ENCODE assay signal across 8 cellular contexts in genomic region chr17:37609170-37610040, GRCh38. TPM values are rescaled to one million over a fixed set of nuclear protein-coding genes. Genes with fewer than 3 reads are reported as not detected.
A peak's percentile ranks its signal among the peaks of the same experiment; 100 is the strongest.
DNase-seq lines count a peak whose midpoint lies in the region; ATAC-seq and TF ChIP-seq lines count a peak whose summit lies in the region.

SYNRG (minus strand) TSS chr17:37609418; CDS start chr17:37609355, 63 bp downstream.

- peaks cover 8 to 33% of the 10 kb centered on the region in 2 experiments for H3K79me1 ChIP-seq in IMR-90 (ENCODE audit: low read depth in 1 of 2, low read length in 2 of 2)

- intact Hi-C loops in IMR-90 (cut with micrococcal nuclease) (loop anchor here (10.0 kb wide), 1 partner anchor 235 kb away; the partner anchor contains the start of gene C17orf78), OCI-LY7 (cut with micrococcal nuclease; ENCODE audit: unreplicated experiment) (loop anchor here (1.0 to 10.0 kb wide), 5 partner anchors 82 to 1005 kb away; partner anchors contain the start of genes DUSP14 and MRM1)

- CTCF ChIA-PET in IMR-90 (lab: Yijun Ruan, JAX) (interaction anchor here (0.6 to 1.7 kb wide), 6 partner anchors 10 to 331 kb away, joined by 3 to 5 read pairs (median 4); no protein-coding TSS in a partner anchor), OCI-LY7 (lab: Charles Lee; ENCODE audit: unreplicated experiment) (interaction anchor here (1.3 kb wide), 1 partner anchor 10 kb away, joined by 4 read pairs; no protein-coding TSS in a partner anchor)

- in situ Hi-C loops in IMR-90 (cut with MboI; ENCODE audit: low sequenced_read_pairs) = no loop called here

- peak; percentile 77 for ATAC-seq in GM21528 (IDR thresholded peaks at IDR 0.05; ENCODE audit: low FRiP score, unreplicated experiment)
- peak; percentile 88 for ATAC-seq in IMR-90 (ENCODE audit: low read depth)

- peak within 1 kb of the TSS; percentile 89 for H3K4me3 ChIP-seq in IMR-90 (ENCODE audit: insufficient read depth, low read depth, low read length)
- peak within 1 kb of the TSS; percentile 99 for H3K4me3 ChIP-seq in OCI-LY7 (ENCODE audit: low read depth, low read length, poor library complexity, severe bottlenecking)

- H3K9me2 ChIP-seq in OCI-LY7 (ENCODE audit: insufficient read depth, low read length) = no peaks in the 10 kb centered on the region

- H3K4me2 ChIP-seq in IMR-90 (ENCODE audit: low read depth, low read length) (peak within 1 kb of the TSS; percentile 98), OCI-LY7 (ENCODE audit: low read length) (peak within 1 kb of the TSS; percentile 87)

- WGBS in IMR-90 (ENCODE audit: extremely low coverage in 2 of 2, insufficient read length in 1 of 2), 2 experiments = 0% methylated on average over 28 of the region's 60 CpGs; no CpG with 5 or more reads in 1 of the 2 experiments

- H3K79me2 ChIP-seq in OCI-LY7 (ENCODE audit: insufficient read depth, low read depth, low read length) = peaks cover 42% of the 10 kb centered on the region

- peaks cover 4% of the 10 kb centered on the region for H3K36me3 ChIP-seq in IMR-90 (ENCODE audit: control insufficient read depth, insufficient read depth, low read length)
- peaks cover 43% of the 10 kb centered on the region for H3K36me3 ChIP-seq in OCI-LY7 (ENCODE audit: insufficient read depth, low read length)

- TF ChIP-seq CTCF in IMR-90 (conservative IDR thresholded peaks at IDR 0.05; ENCODE audit: low read depth, low read length) (peak; percentile 41), OCI-LY7 (conservative IDR thresholded peaks at IDR 0.05; ENCODE audit: low read length) (peak; percentile 73)

- H3K4me1 ChIP-seq in IMR-90 (ENCODE audit: control insufficient read depth, insufficient read depth, low read length) = peaks cover 6% of the 10 kb centered on the region
- H3K4me1 ChIP-seq in OCI-LY7 (ENCODE audit: insufficient read depth, low read length, poor library complexity, severe bottlenecking) = peaks cover 40% of the 10 kb centered on the region

- H3K9me3 ChIP-seq in IMR-90 (ENCODE audit: control insufficient read depth, insufficient read depth, low read length) (no peaks in the 10 kb centered on the region), OCI-LY7 (ENCODE audit: low read length) (peaks cover 2% of the 10 kb centered on the region; the same call in 1 of the 2 replicates)

- DNase-seq in DMS 273 treated with DMSO at 0.1 percent for 48 hours (lab: John Stamatoyannopoulos, UW) (peak; percentile 98), IMR-90 (peak; percentile 94), OCI-LY7 (ENCODE audit: low spot score) (peak; percentile 97), activated T-cell treated with anti-CD3 and anti-CD28 coated beads for 24 hours (ENCODE audit: low read depth) (peak; percentile 94), epithelial cell of prostate (ENCODE audit: low read depth, low spot score) (peak; percentile 49), mucosa of gallbladder (ENCODE audit: low spot score) (peak; percentile 95)
- DNase-seq in stimulated activated CD8-positive, alpha-beta memory T cell treated with anti-CD3 and anti-CD28 coated beads, Interleukin-4, amount 100 ng/mL, for 4 hours (ENCODE audit: low read depth in 2 of 2, low spot score in 1 of 2) = peak; percentile 78 to 92

- H2BK20ac ChIP-seq in IMR-90 (ENCODE audit: low read depth, low read length) = peak within 1 kb of the TSS; percentile 57; the same call in 1 of the 2 replicates

- H3K9ac ChIP-seq in IMR-90 (ENCODE audit: low read depth, low read length) = peak within 1 kb of the TSS; percentile 91

- peak within 1 kb of the TSS; percentile 85 for H2AFZ ChIP-seq in IMR-90 (replicated peaks; ENCODE audit: low read length, poor library complexity)
- peak within 1 kb of the TSS; percentile 78 for H2AFZ ChIP-seq in OCI-LY7 (ENCODE audit: low read length)

- peak within 1 kb of the TSS; percentile 75 to 94 for H4K8ac ChIP-seq in IMR-90 (ENCODE audit: low read depth in 2 of 2, low read length in 2 of 2)

- H2BK120ac ChIP-seq in IMR-90 (ENCODE audit: low read depth, low read length) = peak within 1 kb of the TSS; percentile 83

- H3K27ac ChIP-seq in IMR-90 (ENCODE audit: insufficient read depth, low read length) = peak within 1 kb of the TSS; percentile 90
- H3K27ac ChIP-seq in OCI-LY7 (ENCODE audit: low read depth, low read length, poor library complexity, severe bottlenecking) = peak within 1 kb of the TSS; percentile 97
- H3K27ac ChIP-seq in epithelial cell of prostate = peak within 1 kb of the TSS; percentile 57

- H3K14ac ChIP-seq in IMR-90 (replicated peaks; ENCODE audit: low read depth, low read length) = peak within 1 kb of the TSS; percentile 98

- peak within 1 kb of the TSS; percentile 99 for H3K23ac ChIP-seq in IMR-90 (ENCODE audit: low read depth, low read length)

- H2AK5ac ChIP-seq in IMR-90 (ENCODE audit: low read depth, low read length) = peak within 1 kb of the TSS; percentile 35

- H3K27me3 ChIP-seq in IMR-90 (ENCODE audit: control insufficient read depth, insufficient read depth, low read length) = no peaks in the 10 kb centered on the region

- POLR2A ChIA-PET in IMR-90 (lab: Charles Lee; ENCODE audit: unreplicated experiment) = no interaction called here
- POLR2A ChIA-PET in OCI-LY7 (lab: Charles Lee) = interaction anchor here (0.7 to 1.9 kb wide), 5 partner anchors 8 to 269 kb away, joined by 3 to 9 read pairs (median 6); no protein-coding TSS in a partner anchor

- peak within 1 kb of the TSS; percentile 83 for H3K18ac ChIP-seq in IMR-90 (ENCODE audit: low read depth, low read length)

- H2BK5ac ChIP-seq in IMR-90 (ENCODE audit: low read depth, low read length, poor library complexity, severe bottlenecking) = peak within 1 kb of the TSS; percentile 93

- H4K5ac ChIP-seq in IMR-90 (ENCODE audit: low read depth, low read length) = peak within 1 kb of the TSS; percentile 72

- H3K4ac ChIP-seq in IMR-90 (ENCODE audit: low read depth, low read length) = peak within 1 kb of the TSS; percentile 92

- TF ChIP-seq RAD21 in IMR-90 (IDR thresholded peaks at IDR 0.05; ENCODE audit: low read length) = peak; percentile 27; the same call in 1 of the 2 replicates

- H2AK9ac ChIP-seq in IMR-90 (replicated peaks; ENCODE audit: low read depth, low read length, poor library complexity) = peak within 1 kb of the TSS; percentile 90

- peak; percentile 74 for TF ChIP-seq POLR2A in IMR-90 (IDR thresholded peaks at IDR 0.05; ENCODE audit: low read depth, low read length)

- H3K9me1 ChIP-seq in IMR-90 (ENCODE audit: insufficient read depth, low read length) = peaks cover 6% of the 10 kb centered on the region

- H4K20me1 ChIP-seq in IMR-90 (ENCODE audit: insufficient read depth, low read length) (peaks cover 12% of the 10 kb centered on the region; the same call in 1 of the 2 replicates), OCI-LY7 (ENCODE audit: insufficient read depth, low read length) (peaks cover 13% of the 10 kb centered on the region; the same call in 1 of the 2 replicates)

- H3K56ac ChIP-seq in IMR-90 (ENCODE audit: extremely low read depth, insufficient read depth, low read length) = peak within 1 kb of the TSS; percentile 99

- dilution Hi-C loops in IMR-90 (cut with HindIII; ENCODE audit: low sequenced_read_pairs, unreplicated experiment) = no loop called here

- peak within 1 kb of the TSS; percentile 71 for H4K91ac ChIP-seq in IMR-90 (ENCODE audit: insufficient read depth, low read depth, low read length)

- BruUV-seq in IMR-90 (replicated peaks; lab: Mats Ljungman, UMichigan) = TSS peak; percentile 81
- TSS peak; percentile 92 for BruUV-seq in OCI-LY7 (replicated peaks; lab: Mats Ljungman, UMichigan)

- peak within 1 kb of the TSS; percentile 75; the same call in 2 of the 3 replicates for H2BK15ac ChIP-seq in IMR-90 (ENCODE audit: low read depth, low read length)

TF ChIP-seq in IMR-90, 13 proteins besides CTCF, POLR2A, EP300 and RAD21 (continues in another document):
- peak; percentile 90 for TF ChIP-seq MAZ (IDR thresholded peaks at IDR 0.05; ENCODE audit: borderline replicate concordance, low read depth, low read length)
- TF ChIP-seq CHD1 (IDR thresholded peaks at IDR 0.05; ENCODE audit: low read depth, low read length) = no peak
- peak; percentile 75; the same call in 1 of the 2 replicates for TF ChIP-seq MXI1 (IDR thresholded peaks at IDR 0.05; ENCODE audit: borderline replicate concordance, low read depth, low read length)
- peak; percentile 99 for TF ChIP-seq BHLHE40 (IDR thresholded peaks at IDR 0.05; ENCODE audit: low read depth, low read length)
- no peak for TF ChIP-seq RFX5 (IDR thresholded peaks at IDR 0.05; ENCODE audit: low read depth, low read length)
- TF ChIP-seq FOS (IDR thresholded peaks at IDR 0.05; ENCODE audit: low read depth, low read length) = peak; percentile 92
- TF ChIP-seq USF2 (IDR thresholded peaks at IDR 0.05; ENCODE audit: low read depth, low read length) = peak; percentile 100
- no peak for TF ChIP-seq CEBPB (IDR thresholded peaks at IDR 0.05; ENCODE audit: low read depth, low read length)
- no peak for TF ChIP-seq SMC3 (IDR thresholded peaks at IDR 0.05; ENCODE audit: low read depth, low read length)
- TF ChIP-seq NFE2L2 (IDR thresholded peaks at IDR 0.05; ENCODE audit: low read depth, low read length) = peak; percentile 24; the same call in 1 of the 2 replicates
- TF ChIP-seq MAFK (IDR thresholded peaks at IDR 0.05; ENCODE audit: low read depth, low read length) = no peak
- TF ChIP-seq ELK1 (IDR thresholded peaks at IDR 0.05; ENCODE audit: borderline replicate concordance, low read depth, low read length) = no peak

RNA-seq across cellular contexts. Expression of gene SYNRG, which starts in this region (rescaled TPM):
- total RNA-seq in IMR-90 (2012; rRNA removed) (11.4 and 11.7 TPM in 2 replicates), OCI-LY7 (2022) (132 and 146 TPM in 2 replicates), mucosa of gallbladder (42.1 TPM)
- polyA plus RNA-seq in IMR-90 (2012; rRNA removed) = 12.1 and 15.2 TPM in 2 replicates
- polyA plus RNA-seq in IMR-90 (2012; cell fraction: cytosol; rRNA removed) = 5.6 and 7.1 TPM in 2 replicates
- polyA plus RNA-seq in IMR-90 (2012; cell fraction: nucleus; rRNA removed; ENCODE audit: low replicate concordance) = 7.5 and 21.0 TPM in 2 replicates
- 39.6 and 46.5 TPM in 2 replicates for total RNA-seq in OCI-LY7 (2014; rRNA removed; shearing (Covaris generic))

Comparison
In these comparisons a context has a peak if more than half of its experiments do, and no peak if none do; other contexts are left out.
1. Peak in every context shown above with its lines: DNase-seq, ATAC-seq, H3K4me3 ChIP-seq and H3K27ac ChIP-seq.